ENCODE assay signal across 13 cellular contexts in the genomic region with DNA sequence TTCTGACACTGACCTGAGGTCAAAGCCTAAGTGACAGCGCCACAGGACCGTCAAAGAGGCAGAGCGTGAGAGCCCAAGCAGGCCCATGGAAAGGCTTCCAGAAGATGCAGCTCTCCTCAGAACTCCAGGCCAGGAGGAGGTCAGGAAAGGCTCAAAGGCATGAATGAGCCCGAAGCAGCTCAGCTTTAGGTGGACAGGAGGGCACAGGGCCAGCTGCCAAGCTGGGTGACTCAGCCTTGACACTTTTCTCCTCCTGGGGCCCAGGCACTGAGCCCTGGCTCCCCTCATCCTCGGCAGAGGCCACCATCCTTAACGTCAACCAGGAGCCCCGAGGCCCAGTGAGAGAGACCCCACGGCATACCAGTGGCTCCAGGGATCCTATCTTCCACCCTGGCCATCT.
DNase-seq lines count a peak whose midpoint lies in the region; ATAC-seq and TF ChIP-seq lines count a peak whose summit lies in the region.
"Had no signal": no experiment of that assay in that cellular context is flagged by ENCODE, and none has a peak within 500 bp of the region (broad histone marks: within the 10 kb centered on the region; RNA-seq: fewer than 3 reads in every experiment).

No MANE protein-coding gene starts in this region.

- H3K27ac ChIP-seq in duodenal mucosa (ENCODE audit: low read depth, low read length) (peak overlapping the region; percentile 31), neural progenitor cell (no peak overlapping the region)

- no peak for ATAC-seq in GM19324 (IDR thresholded peaks at IDR 0.05; ENCODE audit: low FRiP score, unreplicated experiment)
- ATAC-seq: stimulated activated naive B cell treated with anti-CD40 and anti-IgM and Interleukin-4, amounts not matched to agents 10 μg/mL and 1 μg/mL and 100 μg/mL, for 72 hours had no signal

- H3K9me3 Mint-ChIP-seq in neural progenitor cell = no peaks in the 10 kb centered on the region
- H3K9me3 Mint-ChIP-seq: memory B cell; stimulated activated naive B cell treated with anti-CD40 and anti-IgM and Interleukin-4, amounts not matched to agents 10 μg/mL and 1 μg/mL and 100 μg/mL, for 72 hours had no signal

- H2AFZ ChIP-seq in neural progenitor cell (replicated peaks) = no peak overlapping the region

- H3K9me3 ChIP-seq in duodenal mucosa (ENCODE audit: control insufficient read depth in 1 of 2, low read length in 2 of 2) (no peaks in the 10 kb centered on the region), neural progenitor cell (ENCODE audit: low read depth) (no peaks in the 10 kb centered on the region)

- H3K36me3 ChIP-seq in duodenal mucosa (ENCODE audit: control insufficient read depth in 1 of 2, insufficient read depth in 2 of 2, low read length in 2 of 2) = no peaks in the 10 kb centered on the region
- no peaks in the 10 kb centered on the region for H3K36me3 ChIP-seq in neural progenitor cell

- H3K4me1 ChIP-seq in duodenal mucosa (ENCODE audit: control insufficient read depth in 1 of 2, insufficient read depth in 2 of 2, low read length in 2 of 2) (peaks cover 0 to 12% of the 10 kb centered on the region in 2 donors), neural progenitor cell (peaks cover 13% of the 10 kb centered on the region)

- no peaks in the 10 kb centered on the region for H3F3A ChIP-seq in neural progenitor cell (ENCODE audit: low read depth)

- H3K4me2 ChIP-seq in neural progenitor cell = no peak overlapping the region

- no peaks in the 10 kb centered on the region for H3K36me3 Mint-ChIP-seq in neural progenitor cell
- H3K36me3 Mint-ChIP-seq: memory B cell; stimulated activated naive B cell treated with anti-CD40 and anti-IgM and Interleukin-4, amounts not matched to agents 10 μg/mL and 1 μg/mL and 100 μg/mL, for 72 hours had no signal

- TF ChIP-seq CTCF in AG10803 (conservative IDR thresholded peaks at IDR 0.05; ENCODE audit: low read length) (no peak), neural progenitor cell (IDR thresholded peaks at IDR 0.05) (no peak)

- H3K4me3 ChIP-seq in AG10803 (ENCODE audit: low read length) (no peak overlapping the region), duodenal mucosa (ENCODE audit: low read depth in 1 of 2, low read length in 2 of 2) (no peak overlapping the region), neural progenitor cell (no peak overlapping the region)

- H3K4me1 Mint-ChIP-seq in neural progenitor cell = peaks cover 55% of the 10 kb centered on the region
- H3K4me1 Mint-ChIP-seq: memory B cell; stimulated activated naive B cell treated with anti-CD40 and anti-IgM and Interleukin-4, amounts not matched to agents 10 μg/mL and 1 μg/mL and 100 μg/mL, for 72 hours had no signal

- no peaks in the 10 kb centered on the region for H3K79me2 ChIP-seq in neural progenitor cell (ENCODE audit: low read depth)

- H3K27me3 Mint-ChIP-seq in neural progenitor cell (ENCODE audit: insufficient read depth, low read depth) = peaks cover 16% of the 10 kb centered on the region

- H4K20me1 ChIP-seq in neural progenitor cell (ENCODE audit: low read depth) = no peaks in the 10 kb centered on the region

- H3K9ac ChIP-seq in duodenal mucosa (ENCODE audit: low read depth in 1 of 2, low read length in 2 of 2) (no peak overlapping the region), neural progenitor cell (no peak overlapping the region)

- DNase-seq in AG10803 (ENCODE audit: low read depth) = peak; percentile 21
- DNase-seq in M059J (ENCODE audit: low read depth) = peak; percentile 71
- no peak for DNase-seq in neural progenitor cell (ENCODE audit: low spot score)
- DNase-seq in activated CD4-positive, alpha-beta T cell treated with anti-CD3 and anti-CD28 coated beads for 48 hours = no peak
- DNase-seq in NCI-H2107 (lab: John Stamatoyannopoulos, UW) = no peak
- DNase-seq in NCI-H82 (lab: John Stamatoyannopoulos, UW) = no peak
- DNase-seq: activated CD8-positive, alpha-beta memory T cell treated with anti-CD3 and anti-CD28 coated beads, Interleukin-2, amount 50 U/mL, for 48 hours; foreskin melanocyte; NCI-H524 treated with DMSO at 0.1 percent for 48 hours; stimulated activated naive B cell treated with anti-CD40 and anti-IgM and Interleukin-4, amounts not matched to agents 10 μg/mL and 1 μg/mL and 100 μg/mL, for 72 hours had no signal

- peak overlapping the region; percentile 33 for H3K27ac Mint-ChIP-seq in neural progenitor cell
- H3K27ac Mint-ChIP-seq: memory B cell; stimulated activated naive B cell treated with anti-CD40 and anti-IgM and Interleukin-4, amounts not matched to agents 10 μg/mL and 1 μg/mL and 100 μg/mL, for 72 hours had no signal

- H3K27me3 ChIP-seq in duodenal mucosa (ENCODE audit: control insufficient read depth in 1 of 2, insufficient read depth in 2 of 2, low read length in 2 of 2) (no peaks in the 10 kb centered on the region), neural progenitor cell (no peaks in the 10 kb centered on the region)

- H3K4me3 Mint-ChIP-seq in neural progenitor cell = no peak overlapping the region
- H3K4me3 Mint-ChIP-seq: memory B cell; stimulated activated naive B cell treated with anti-CD40 and anti-IgM and Interleukin-4, amounts not matched to agents 10 μg/mL and 1 μg/mL and 100 μg/mL, for 72 hours had no signal

Comparison
In these comparisons a context has a peak if more than half of its experiments do, and no peak if none do; other contexts are left out.
1. DNase-seq: peak in AG10803 (single experiment) and M059J (single experiment); none in neural progenitor cell (single experiment), activated CD4-positive, alpha-beta T cell treated with anti-CD3 and anti-CD28 coated beads for 48 hours (single experiment), NCI-H2107 (single experiment) and NCI-H82 (single experiment).